8 cellular contexts compared by ENCODE assay signal in the genomic region with DNA sequence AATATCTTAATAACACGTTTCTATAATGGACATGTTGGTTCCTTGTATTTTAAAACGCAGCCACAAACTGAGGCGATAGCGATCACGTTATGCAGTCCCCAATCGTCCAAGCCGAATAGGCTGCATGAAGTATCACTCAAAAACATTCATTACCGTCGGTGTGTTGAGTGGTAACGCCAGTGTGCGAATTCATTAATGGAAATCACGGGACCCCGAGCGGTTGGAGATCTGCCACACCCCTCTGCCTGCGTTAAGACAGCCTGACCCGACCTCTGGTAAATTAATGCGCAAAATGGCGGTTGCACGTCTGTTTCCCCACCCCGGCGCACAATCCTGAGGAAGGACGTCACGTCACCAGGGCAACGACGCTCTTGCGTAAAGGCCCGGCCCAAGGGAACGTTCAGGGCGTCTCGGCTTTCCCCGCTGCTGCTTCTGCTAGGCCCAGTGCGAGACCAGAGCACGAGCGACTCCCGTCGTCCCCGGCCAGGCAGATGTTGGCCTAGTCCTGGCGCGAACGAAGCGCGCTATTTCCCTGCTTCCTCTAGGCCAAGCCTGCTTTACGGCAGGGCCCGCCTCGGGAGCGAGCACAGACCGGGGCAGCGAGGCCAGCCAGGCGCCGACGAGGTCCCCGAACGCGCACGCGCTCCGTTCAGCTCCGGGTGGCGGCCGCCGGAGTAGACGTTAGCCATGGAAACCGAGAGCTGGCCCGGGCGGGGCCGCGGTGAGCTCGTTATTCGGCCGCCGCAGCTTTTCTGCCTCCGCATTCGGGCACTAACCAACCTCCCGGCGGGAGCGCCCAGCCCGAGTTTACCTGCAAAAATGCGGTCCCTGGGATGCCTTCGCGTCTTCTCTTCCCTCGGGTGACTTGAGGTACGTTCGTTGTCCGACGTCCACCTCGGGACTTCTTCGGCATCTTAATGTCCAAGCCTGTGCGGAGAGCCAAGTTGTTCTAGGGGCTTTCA. TPM values are rescaled to one million over a fixed set of nuclear protein-coding genes. Genes with fewer than 3 reads are reported as not detected.
DNase-seq lines count a peak whose midpoint lies in the region; ATAC-seq and TF ChIP-seq lines count a peak whose summit lies in the region.

A gene (plus strand): TSS at position 374 of the 962 bp plus-strand sequence. CDS start 15,716 bp downstream, outside the sequence.

- peaks cover 26% of the 10 kb centered on the region for H3F3A ChIP-seq in GM23248 (ENCODE audit: insufficient read depth)

- H3K27ac ChIP-seq in DND-41 (ENCODE audit: low read length) = peak within 1 kb of the TSS; percentile 100
- H3K27ac ChIP-seq in GM23248 = peak within 1 kb of the TSS; percentile 98
- H3K27ac ChIP-seq in RWPE1 = peak within 1 kb of the TSS; percentile 100
- H3K27ac ChIP-seq in fibroblast of lung (ENCODE audit: insufficient read depth, low read length) = peak within 1 kb of the TSS; percentile 94
- H3K27ac ChIP-seq in naive thymus-derived CD4-positive, alpha-beta T cell (ENCODE audit: low read depth, low read length) = peak within 1 kb of the TSS; percentile 96

- H3K9me3 ChIP-seq in DND-41 (ENCODE audit: insufficient read depth, low read length, severe bottlenecking) (no peaks in the 10 kb centered on the region), GM23248 (ENCODE audit: low read depth) (no peaks in the 10 kb centered on the region), fibroblast of lung (ENCODE audit: control insufficient read depth, insufficient read depth, low read depth, low read length) (no peaks in the 10 kb centered on the region)
- H3K9me3 ChIP-seq in naive thymus-derived CD4-positive, alpha-beta T cell (ENCODE audit: control insufficient read depth in 2 of 3, low read length in 3 of 3) = no peaks in the 10 kb centered on the region

- H3K27me3 ChIP-seq in DND-41 (ENCODE audit: insufficient read depth, low read length, poor library complexity) = no peaks in the 10 kb centered on the region
- no peaks in the 10 kb centered on the region for H3K27me3 ChIP-seq in GM23248 (replicated peaks; ENCODE audit: insufficient read depth)
- no peaks in the 10 kb centered on the region for H3K27me3 ChIP-seq in fibroblast of lung (ENCODE audit: control insufficient read depth, insufficient read depth, low read length)
- H3K27me3 ChIP-seq in naive thymus-derived CD4-positive, alpha-beta T cell (ENCODE audit: control insufficient read depth in 2 of 2, insufficient read depth in 2 of 2, low read length in 2 of 2) = peaks cover 0 to 4% of the 10 kb centered on the region in 2 donors

- peaks cover 10% of the 10 kb centered on the region for H3K36me3 ChIP-seq in DND-41 (ENCODE audit: insufficient read depth, low read length)
- no peaks in the 10 kb centered on the region for H3K36me3 ChIP-seq in GM23248 (ENCODE audit: low read depth)
- no peaks in the 10 kb centered on the region for H3K36me3 ChIP-seq in fibroblast of lung (ENCODE audit: control insufficient read depth, insufficient read depth, low read length)
- H3K36me3 ChIP-seq in naive thymus-derived CD4-positive, alpha-beta T cell (ENCODE audit: control insufficient read depth in 2 of 3, insufficient read depth in 3 of 3, low read length in 3 of 3) = no peaks in the 10 kb centered on the region

- POLR2A ChIA-PET in RWPE1 (lab: Yijun Ruan, JAX; ENCODE audit: low non-redundant PET) = interaction anchor here (1.0 kb wide), 1 partner anchor 157 kb away, joined by 3 read pairs; a partner anchor contains a TSS
- POLR2A ChIA-PET in naive thymus-derived CD4-positive, alpha-beta T cell (lab: Charles Lee) = interaction anchor here (0.6 to 4.5 kb wide), 9 partner anchors 9 to 1794 kb away, joined by 3 to 32 read pairs (median 5); a partner anchor contains a TSS

- ATAC-seq in DND-41 (ENCODE audit: insufficient read depth, low read depth) = peak; percentile 90
- peak; percentile 96 for ATAC-seq in activated T-helper 17 cell treated with anti-CD3 and anti-CD28 coated beads, Interleukin-2, amount 50 U/mL, for 72 hours (replicated peaks)
- peak; percentile 95 for ATAC-seq in naive thymus-derived CD4-positive, alpha-beta T cell
- peak; percentile 96 to 97 for ATAC-seq in stimulated activated naive B cell treated with anti-CD40 and anti-IgM and Interleukin-4, amounts not matched to agents 10 μg/mL and 1 μg/mL and 100 μg/mL, for 72 hours (replicated peaks)

- in situ Hi-C loops in GM23248 (cut with MboI) = no loop called here

- H3K4me1 Mint-ChIP-seq in activated T-helper 17 cell treated with anti-CD3 and anti-CD28 coated beads, Interleukin-2, amount 50 U/mL, for 72 hours = peaks cover 17% of the 10 kb centered on the region
- H3K4me1 Mint-ChIP-seq in naive thymus-derived CD4-positive, alpha-beta T cell = peaks cover 28 to 48% (median 41%) of the 10 kb centered on the region in 7 donors
- peaks cover 20 to 37% of the 10 kb centered on the region in 2 donors for H3K4me1 Mint-ChIP-seq in stimulated activated naive B cell treated with anti-CD40 and anti-IgM and Interleukin-4, amounts not matched to agents 10 μg/mL and 1 μg/mL and 100 μg/mL, for 72 hours

- TF ChIP-seq CTCF in DND-41 (IDR thresholded peaks at IDR 0.05; ENCODE audit: borderline replicate concordance, extremely low read depth, low read length, poor library complexity, severe bottlenecking) (no peak), RWPE1 (conservative IDR thresholded peaks at IDR 0.05; ENCODE audit: low read depth) (no peak), fibroblast of lung (conservative IDR thresholded peaks at IDR 0.05 in 1 of 2, IDR thresholded peaks at IDR 0.05 in 1 of 2; ENCODE audit: low read depth in 1 of 2, low read length in 2 of 2) (no peak)

- no peaks in the 10 kb centered on the region for H3K9me2 ChIP-seq in GM23248 (ENCODE audit: insufficient read depth)

- H3K4me3 Mint-ChIP-seq in activated T-helper 17 cell treated with anti-CD3 and anti-CD28 coated beads, Interleukin-2, amount 50 U/mL, for 72 hours = peak within 1 kb of the TSS; percentile 100
- peak within 1 kb of the TSS; percentile 88 to 98 (median 95) for H3K4me3 Mint-ChIP-seq in naive thymus-derived CD4-positive, alpha-beta T cell
- H3K4me3 Mint-ChIP-seq in stimulated activated naive B cell treated with anti-CD40 and anti-IgM and Interleukin-4, amounts not matched to agents 10 μg/mL and 1 μg/mL and 100 μg/mL, for 72 hours = peak within 1 kb of the TSS; percentile 90 to 94

- no peaks in the 10 kb centered on the region for H3K9me3 Mint-ChIP-seq in activated T-helper 17 cell treated with anti-CD3 and anti-CD28 coated beads, Interleukin-2, amount 50 U/mL, for 72 hours
- H3K9me3 Mint-ChIP-seq in naive thymus-derived CD4-positive, alpha-beta T cell = peaks cover 0 to 2% (median 0%) of the 10 kb centered on the region in 11 donors
- H3K9me3 Mint-ChIP-seq in stimulated activated naive B cell treated with anti-CD40 and anti-IgM and Interleukin-4, amounts not matched to agents 10 μg/mL and 1 μg/mL and 100 μg/mL, for 72 hours = peaks cover 0 to 2% of the 10 kb centered on the region in 2 donors

- H3K9ac ChIP-seq in DND-41 (ENCODE audit: low read depth, low read length) = peak within 1 kb of the TSS; percentile 87
- H3K9ac ChIP-seq in GM23248 = peak within 1 kb of the TSS; percentile 98
- H3K9ac ChIP-seq in fibroblast of lung (ENCODE audit: insufficient read depth, low read length) = peak within 1 kb of the TSS; percentile 91

- H4K20me1 ChIP-seq in DND-41 (ENCODE audit: insufficient read depth, low read length) (peaks cover 11% of the 10 kb centered on the region; the same call in 1 of the 2 replicates), GM23248 (ENCODE audit: insufficient read depth) (no peaks in the 10 kb centered on the region), fibroblast of lung (ENCODE audit: control insufficient read depth, extremely low read depth, insufficient read depth, low read length) (no peaks in the 10 kb centered on the region)

- DNase-seq in DND-41 = peak; percentile 95
- peak; percentile 100 for DNase-seq in GM23248
- peak; percentile 98 to 99 for DNase-seq in Kasumi-1 (lab: John Stamatoyannopoulos, UW)
- peak; percentile 94 for DNase-seq in RWPE1 (ENCODE audit: low spot score)
- DNase-seq in fibroblast of lung (ENCODE audit: low read depth in 2 of 2) = peak; percentile 99
- peak; percentile 79 to 95 (median 94) for DNase-seq in naive thymus-derived CD4-positive, alpha-beta T cell
- peak; percentile 93 for DNase-seq in stimulated activated naive B cell treated with anti-CD40 and anti-IgM and Interleukin-4, amounts not matched to agents 10 μg/mL and 1 μg/mL and 100 μg/mL, for 72 hours

- H3K4me2 ChIP-seq in DND-41 (ENCODE audit: insufficient read depth, low read length) (peak within 1 kb of the TSS; percentile 65), GM23248 (ENCODE audit: unreplicated experiment) (peak within 1 kb of the TSS; percentile 96), fibroblast of lung (ENCODE audit: extremely low read depth, insufficient read depth, low read length) (peak within 1 kb of the TSS; percentile 81)

- H3K27ac Mint-ChIP-seq in activated T-helper 17 cell treated with anti-CD3 and anti-CD28 coated beads, Interleukin-2, amount 50 U/mL, for 72 hours = peak within 1 kb of the TSS; percentile 98
- H3K27ac Mint-ChIP-seq in naive thymus-derived CD4-positive, alpha-beta T cell = peak within 1 kb of the TSS; percentile 90 to 99 (median 96)
- peak within 1 kb of the TSS; percentile 97 for H3K27ac Mint-ChIP-seq in stimulated activated naive B cell treated with anti-CD40 and anti-IgM and Interleukin-4, amounts not matched to agents 10 μg/mL and 1 μg/mL and 100 μg/mL, for 72 hours

- CTCF ChIA-PET in RWPE1 (lab: Yijun Ruan, JAX) = no interaction called here
- CTCF ChIA-PET in naive thymus-derived CD4-positive, alpha-beta T cell (lab: Charles Lee) = interaction anchor here (1.2 to 1.5 kb wide), 2 partner anchors 92 to 127 kb away, joined by 3 read pairs; no protein-coding TSS in a partner anchor

- peak within 1 kb of the TSS; percentile 92 for H2AFZ ChIP-seq in DND-41 (ENCODE audit: low read depth, low read length)
- H2AFZ ChIP-seq in GM23248 = peak within 1 kb of the TSS; percentile 94
- peak within 1 kb of the TSS; percentile 67 for H2AFZ ChIP-seq in fibroblast of lung (ENCODE audit: low read length)

- H3K79me2 ChIP-seq in DND-41 (ENCODE audit: insufficient read depth, low read length) (peaks cover 48% of the 10 kb centered on the region), GM23248 (ENCODE audit: insufficient read depth) (peaks cover 46% of the 10 kb centered on the region), fibroblast of lung (ENCODE audit: control insufficient read depth, insufficient read depth, low read length) (peaks cover 47% of the 10 kb centered on the region)

- H3K4me3 ChIP-seq in DND-41 (ENCODE audit: low read depth in 1 of 2, low read length in 2 of 2) (peak within 1 kb of the TSS; percentile 78 to 82), GM23248 (peak within 1 kb of the TSS; percentile 94), fibroblast of lung (replicated peaks in 1 of 4; ENCODE audit: control extremely low read depth in 1 of 4, insufficient read depth in 1 of 4, low read depth in 3 of 4, low read length in 4 of 4) (peak within 1 kb of the TSS; percentile 54 to 81 (median 74))
- H3K4me3 ChIP-seq in naive thymus-derived CD4-positive, alpha-beta T cell (ENCODE audit: low read length) = peak within 1 kb of the TSS; percentile 94

- peaks cover 17% of the 10 kb centered on the region for H3K36me3 Mint-ChIP-seq in activated T-helper 17 cell treated with anti-CD3 and anti-CD28 coated beads, Interleukin-2, amount 50 U/mL, for 72 hours (ENCODE audit: low read depth)
- H3K36me3 Mint-ChIP-seq in naive thymus-derived CD4-positive, alpha-beta T cell = peaks cover 0 to 12% (median 4%) of the 10 kb centered on the region in 5 donors
- H3K36me3 Mint-ChIP-seq in stimulated activated naive B cell treated with anti-CD40 and anti-IgM and Interleukin-4, amounts not matched to agents 10 μg/mL and 1 μg/mL and 100 μg/mL, for 72 hours = peaks cover 1 to 8% of the 10 kb centered on the region in 2 donors

- peaks cover 41% of the 10 kb centered on the region for H3K4me1 ChIP-seq in DND-41 (ENCODE audit: insufficient read depth, low read length)
- H3K4me1 ChIP-seq in GM23248 (ENCODE audit: insufficient read depth) = peaks cover 37% of the 10 kb centered on the region
- peaks cover 12% of the 10 kb centered on the region for H3K4me1 ChIP-seq in fibroblast of lung (ENCODE audit: control insufficient read depth, extremely low read depth, insufficient read depth, low read length)
- peaks cover 14 to 16% of the 10 kb centered on the region in 2 donors for H3K4me1 ChIP-seq in naive thymus-derived CD4-positive, alpha-beta T cell (ENCODE audit: control insufficient read depth in 2 of 2, insufficient read depth in 2 of 2, low read length in 2 of 2)

- WGBS in GM23248 (ENCODE audit: low coverage in 1 of 2, low lambda C conversion rate in 2 of 2, missing lambda C conversion rate in 2 of 2), 2 experiments = 1% methylated on average over 87 to 88 of the region's 88 CpGs

- intact Hi-C loops in naive thymus-derived CD4-positive, alpha-beta T cell (cut with micrococcal nuclease) = loop anchor here (1.0 to 5.0 kb wide), 16 partner anchors 15 to 1670 kb away; a partner anchor contains a TSS

- H3K27me3 Mint-ChIP-seq in activated T-helper 17 cell treated with anti-CD3 and anti-CD28 coated beads, Interleukin-2, amount 50 U/mL, for 72 hours = no peaks in the 10 kb centered on the region
- peaks cover 0 to 5% (median 0%) of the 10 kb centered on the region in 5 donors for H3K27me3 Mint-ChIP-seq in naive thymus-derived CD4-positive, alpha-beta T cell
- no peaks in the 10 kb centered on the region for H3K27me3 Mint-ChIP-seq in stimulated activated naive B cell treated with anti-CD40 and anti-IgM and Interleukin-4, amounts not matched to agents 10 μg/mL and 1 μg/mL and 100 μg/mL, for 72 hours

RNA-seq across cellular contexts. Expression of the gene that starts here (rescaled TPM):
- 44.3 and 95.1 TPM in 2 replicates for total RNA-seq in GM23248 (2014; rRNA removed; shearing (Covaris generic))
- polyA plus RNA-seq in GM23248 (2016; fragmentation: Nextera tagmentation; extraction: Ambion mirVana) = 33.9 and 39.4 TPM in 2 replicates
- total RNA-seq in activated T-helper 17 cell treated with anti-CD3 and anti-CD28 coated beads, Interleukin-2, amount 50 U/mL, for 72 hours = 10 to 100 TPM; 29.7 to 29.9 TPM
- total RNA-seq in fibroblast of lung = 69.9 and 95.0 TPM in 2 replicates
- 52.1 and 57.8 TPM in 2 replicates for polyA plus RNA-seq in fibroblast of lung
- polyA plus RNA-seq in fibroblast of lung (2012) = 37.1 and 41.3 TPM in 2 replicates
- 143 and 180 TPM in 2 replicates for polyA minus RNA-seq in fibroblast of lung (ENCODE audit: low replicate concordance)
- total RNA-seq in naive thymus-derived CD4-positive, alpha-beta T cell = 10 to 100 TPM; 34.9 to 48.2 (median 43.3) TPM
- polyA plus RNA-seq in naive thymus-derived CD4-positive, alpha-beta T cell = 10 to 100 TPM; 17.2 to 22.5 TPM

Comparison
In these comparisons a context has a peak if more than half of its experiments do, and no peak if none do; other contexts are left out.
1. Peak in every context shown above with its lines: DNase-seq, ATAC-seq, H3K4me3 ChIP-seq and H3K27ac ChIP-seq.